13 cellular contexts compared by ENCODE assay signal in the genomic region with DNA sequence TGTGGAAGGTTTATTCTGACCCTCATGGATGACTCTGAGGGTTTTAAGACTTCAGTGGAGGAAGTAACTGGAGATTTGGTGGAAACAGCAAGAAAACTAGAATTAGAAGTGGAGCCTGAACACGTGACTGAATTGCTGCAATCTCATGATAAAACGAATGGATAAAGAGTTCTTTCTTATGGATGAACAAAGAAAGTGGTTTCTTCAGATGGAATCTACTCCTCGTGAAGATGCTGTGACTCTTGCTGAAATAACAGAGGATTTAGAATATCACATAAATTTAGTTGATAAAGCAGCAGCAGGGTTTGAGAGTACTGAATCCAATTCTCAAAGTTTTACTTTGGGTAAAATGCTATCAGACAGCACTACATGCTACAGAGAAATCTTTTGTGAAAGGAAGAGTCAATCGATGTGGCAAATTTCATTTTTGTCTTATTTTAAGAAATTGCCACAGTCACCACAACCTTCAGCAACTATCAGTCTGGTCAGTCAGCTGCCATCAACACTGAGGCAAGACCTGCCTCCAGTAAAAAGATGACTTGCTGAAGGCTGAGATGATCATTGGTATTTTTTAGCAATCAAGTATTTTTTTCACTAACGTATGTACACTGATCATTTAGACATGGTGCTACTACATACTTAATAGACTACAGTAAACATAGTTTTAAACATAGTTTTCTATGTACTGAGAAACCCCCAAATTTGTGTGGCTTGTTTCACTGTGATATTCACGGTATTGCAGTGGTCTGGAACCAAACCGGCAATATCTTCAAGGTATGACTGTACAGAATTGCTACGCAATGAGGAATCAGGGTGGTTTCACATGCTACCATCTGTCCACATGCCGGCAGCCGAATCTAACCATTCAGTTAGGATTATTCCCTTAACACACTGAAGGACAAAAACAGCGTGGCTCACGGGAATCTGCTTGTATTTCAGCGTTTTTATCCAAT.
DNase-seq lines count a peak whose midpoint lies in the region; ATAC-seq and TF ChIP-seq lines count a peak whose summit lies in the region.
"Had no signal": no experiment of that assay in that cellular context is flagged by ENCODE, and none has a peak within 500 bp of the region (broad histone marks: within the 10 kb centered on the region; RNA-seq: fewer than 3 reads in every experiment).

No MANE protein-coding gene starts in this region.

- H3K4me1 Mint-ChIP-seq in progenitor cell of endocrine pancreas (ENCODE audit: low read depth), result no peaks in the 10 kb centered on the region
- H3K4me1 Mint-ChIP-seq: B cell had no signal

- peaks cover 5% of the 10 kb centered on the region for H3K9me3 Mint-ChIP-seq in progenitor cell of endocrine pancreas (ENCODE audit: low read depth)
- H3K9me3 Mint-ChIP-seq: activated CD4-positive, alpha-beta memory T cell treated with anti-CD3 and anti-CD28 coated beads, Interleukin-2, amount 10 ng/mL, durations not matched to agents 7 days and 5 days had no signal

- H3K27ac ChIP-seq in KOPT-K1 (ENCODE audit: low read depth, low read length, poor library complexity, severe bottlenecking) (peak overlapping the region; percentile 94), vagina (no peak overlapping the region)
- H3K27ac ChIP-seq: SK-N-MC had no signal

- H3K27ac Mint-ChIP-seq in progenitor cell of endocrine pancreas, result no peak overlapping the region
- H3K27ac Mint-ChIP-seq: activated CD4-positive, alpha-beta memory T cell treated with anti-CD3 and anti-CD28 coated beads, Interleukin-2, amount 10 ng/mL, durations not matched to agents 7 days and 5 days; B cell had no signal

- no peak for TF ChIP-seq CTCF in progenitor cell of endocrine pancreas (IDR thresholded peaks at IDR 0.05; ENCODE audit: unreplicated experiment)
- TF ChIP-seq CTCF in vagina (IDR thresholded peaks at IDR 0.05), result no peak

- H3K36me3 Mint-ChIP-seq in progenitor cell of endocrine pancreas (ENCODE audit: insufficient read depth), result peaks cover 9% of the 10 kb centered on the region

- H3K27me3 ChIP-seq in vagina, result no peaks in the 10 kb centered on the region

- TF ChIP-seq POLR2A in vagina (IDR thresholded peaks at IDR 0.05), result no peak

- ATAC-seq in GM18498 (IDR thresholded peaks at IDR 0.05; ENCODE audit: unreplicated experiment) (peak; percentile 94), GM19463 (IDR thresholded peaks at IDR 0.05; ENCODE audit: unreplicated experiment) (peak; percentile 89), HG02938 (IDR thresholded peaks at IDR 0.05; ENCODE audit: unreplicated experiment) (peak; percentile 93)

- H3K4me3 ChIP-seq in vagina, result no peak overlapping the region
- H3K4me3 ChIP-seq: SK-N-MC had no signal

- DNase-seq in DMS153 treated with DMSO at 0.1 percent for 48 hours (lab: John Stamatoyannopoulos, UW; ENCODE audit: unreplicated experiment) (no peak), posterior vena cava (ENCODE audit: low spot score) (no peak), progenitor cell of endocrine pancreas (ENCODE audit: low spot score, unreplicated experiment) (no peak), vagina (ENCODE audit: extremely low spot score in 2 of 2) (no peak)
- DNase-seq: activated CD4-positive, alpha-beta memory T cell treated with anti-CD3 and anti-CD28 coated beads, Interleukin-2, amount 10 ng/mL, durations not matched to agents 7 days and 5 days; amygdala; NCI-H2107 had no signal

- H3K36me3 ChIP-seq in KOPT-K1 (ENCODE audit: insufficient read depth, low read length) (peaks cover 14% of the 10 kb centered on the region), vagina (peaks cover 0 to 8% of the 10 kb centered on the region in 2 donors)

- H3K27me3 Mint-ChIP-seq in progenitor cell of endocrine pancreas, result no peaks in the 10 kb centered on the region
- H3K27me3 Mint-ChIP-seq: activated CD4-positive, alpha-beta memory T cell treated with anti-CD3 and anti-CD28 coated beads, Interleukin-2, amount 10 ng/mL, durations not matched to agents 7 days and 5 days; B cell had no signal

- H3K9me3 ChIP-seq in KOPT-K1 (ENCODE audit: insufficient read depth, low read length, poor library complexity, severe bottlenecking), result peaks cover 53% of the 10 kb centered on the region
- H3K9me3 ChIP-seq in vagina, result no peaks in the 10 kb centered on the region

- H3K4me1 ChIP-seq in vagina, result no peaks in the 10 kb centered on the region

- intact Hi-C loops in posterior vena cava (cut with DNase I) (no loop called here), vagina (cut with DNase I) (no loop called here)

- H3K4me3 Mint-ChIP-seq in progenitor cell of endocrine pancreas (ENCODE audit: low read depth), result no peak overlapping the region
- H3K4me3 Mint-ChIP-seq: activated CD4-positive, alpha-beta memory T cell treated with anti-CD3 and anti-CD28 coated beads, Interleukin-2, amount 10 ng/mL, durations not matched to agents 7 days and 5 days; B cell had no signal
